Comparison of ENCODE assay signal across 1 cellular context in genomic region chr16:17403156-17403809, GRCh38.
TF ChIP-seq lines count a peak whose summit lies in the region.

No MANE protein-coding gene starts in this region.

TF ChIP-seq in GM12878, 131 proteins besides CTCF, POLR2A, EP300 and RAD21 (continued from another document):
- 0 out of 2 replicates have a peak, but pooled peaks have one; percentile 27 for TF ChIP-seq ZNF687 (IDR thresholded peaks at IDR 0.05)
